In genomic region chr21:29295066-29295650, GRCh38 we compare ENCODE assay signal across 14 cellular contexts. TPM values are rescaled to one million over a fixed set of nuclear protein-coding genes. Genes with fewer than 3 reads are reported as not detected.
DNase-seq lines count a peak whose midpoint lies in the region; ATAC-seq and TF ChIP-seq lines count a peak whose summit lies in the region.
"Had no signal": no experiment of that assay in that cellular context is flagged by ENCODE, and none has a peak within 500 bp of the region (broad histone marks: within the 10 kb centered on the region; RNA-seq: fewer than 3 reads in every experiment).

No MANE protein-coding gene starts in this region.

- no peak overlapping the region for H3K27ac ChIP-seq in heart right ventricle
- H3K27ac ChIP-seq: A549, body of pancreas, SJCRH30 had no signal

- DNase-seq in activated CD4-positive, alpha-beta T cell treated with anti-CD3 and anti-CD28 coated beads for 4 hours, result peak; percentile 13 to 25
- DNase-seq in activated CD4-positive, alpha-beta T cell treated with anti-CD3 and anti-CD28 coated beads, Interleukin-2, amount 50 U/mL, for 48 hours, result no peak
- DNase-seq in T-helper 17 cell (peak; percentile 18 to 34 (median 20)), heart right ventricle (no peak), NCI-H146 (lab: John Stamatoyannopoulos, UW) (no peak), left ventricle myocardium superior (no peak)
- DNase-seq: body of pancreas, NCI-H1417 treated with DMSO at 0.1 percent for 48 hours, NCI-H2227 treated with DMSO at 0.1 percent for 48 hours, SJCRH30 had no signal

- peak overlapping the region; percentile 88 for H3K27ac Mint-ChIP-seq in T-helper 17 cell
- peak overlapping the region; percentile 84 for H3K27ac Mint-ChIP-seq in activated naive CD4-positive, alpha-beta T cell treated with anti-CD3 and anti-CD28 coated beads, Interleukin-2, amount 50 U/mL, for 24 hours
- H3K27ac Mint-ChIP-seq in stimulated activated memory B cell treated with anti-CD40 and anti-IgM and Interleukin-4, amounts not matched to agents 10 μg/mL and 1 μg/mL and 100 μg/mL, for 72 hours, result peak overlapping the region; percentile 72

- peaks cover 0 to 41% (median 11%) of the 10 kb centered on the region in 9 donors for H3K4me1 ChIP-seq in heart right ventricle
- H3K4me1 ChIP-seq: SJCRH30 had no signal

- peaks cover 32% of the 10 kb centered on the region for H3K4me1 Mint-ChIP-seq in T-helper 17 cell
- H3K4me1 Mint-ChIP-seq in activated naive CD4-positive, alpha-beta T cell treated with anti-CD3 and anti-CD28 coated beads, Interleukin-2, amount 50 U/mL, for 24 hours, result peaks cover 48% of the 10 kb centered on the region
- peaks cover 51% of the 10 kb centered on the region for H3K4me1 Mint-ChIP-seq in stimulated activated memory B cell treated with anti-CD40 and anti-IgM and Interleukin-4, amounts not matched to agents 10 μg/mL and 1 μg/mL and 100 μg/mL, for 72 hours

- H3K4me3 Mint-ChIP-seq in T-helper 17 cell, result peak overlapping the region; percentile 73
- H3K4me3 Mint-ChIP-seq in activated naive CD4-positive, alpha-beta T cell treated with anti-CD3 and anti-CD28 coated beads, Interleukin-2, amount 50 U/mL, for 24 hours, result peak overlapping the region; percentile 55
- peak overlapping the region; percentile 29 for H3K4me3 Mint-ChIP-seq in stimulated activated memory B cell treated with anti-CD40 and anti-IgM and Interleukin-4, amounts not matched to agents 10 μg/mL and 1 μg/mL and 100 μg/mL, for 72 hours

- peak; percentile 50 for ATAC-seq in T-helper 17 cell
- ATAC-seq in stimulated activated memory B cell treated with anti-CD40 and anti-IgM and Interleukin-4, amounts not matched to agents 10 μg/mL and 1 μg/mL and 100 μg/mL, for 72 hours, result no peak
- ATAC-seq in heart right ventricle, result no peak
- ATAC-seq in left ventricle myocardium superior, result no peak
- ATAC-seq: A549, body of pancreas had no signal

- no peaks in the 10 kb centered on the region for H3K9me3 Mint-ChIP-seq in activated naive CD4-positive, alpha-beta T cell treated with anti-CD3 and anti-CD28 coated beads, Interleukin-2, amount 50 U/mL, for 24 hours
- peaks cover 4% of the 10 kb centered on the region for H3K9me3 Mint-ChIP-seq in stimulated activated memory B cell treated with anti-CD40 and anti-IgM and Interleukin-4, amounts not matched to agents 10 μg/mL and 1 μg/mL and 100 μg/mL, for 72 hours

- intact Hi-C loops in heart right ventricle (cut with DNase I), result loop anchor here in 6 of 10 donors (5.0 to 10.0 kb wide), 5 partner anchors 110 to 208 kb away; no protein-coding TSS in a partner anchor
- intact Hi-C loops in left ventricle myocardium superior (cut with micrococcal nuclease), result no loop called here

- H3K36me3 ChIP-seq in heart right ventricle, result no peaks in the 10 kb centered on the region
- H3K36me3 ChIP-seq: SJCRH30 had no signal

- no peaks in the 10 kb centered on the region for H3K27me3 Mint-ChIP-seq in T-helper 17 cell
- no peaks in the 10 kb centered on the region for H3K27me3 Mint-ChIP-seq in activated naive CD4-positive, alpha-beta T cell treated with anti-CD3 and anti-CD28 coated beads, Interleukin-2, amount 50 U/mL, for 24 hours
- H3K27me3 Mint-ChIP-seq in stimulated activated memory B cell treated with anti-CD40 and anti-IgM and Interleukin-4, amounts not matched to agents 10 μg/mL and 1 μg/mL and 100 μg/mL, for 72 hours, result no peaks in the 10 kb centered on the region

- H3K36me3 Mint-ChIP-seq in T-helper 17 cell (ENCODE audit: low read depth), result no peaks in the 10 kb centered on the region
- peaks cover 3% of the 10 kb centered on the region for H3K36me3 Mint-ChIP-seq in activated naive CD4-positive, alpha-beta T cell treated with anti-CD3 and anti-CD28 coated beads, Interleukin-2, amount 50 U/mL, for 24 hours
- no peaks in the 10 kb centered on the region for H3K36me3 Mint-ChIP-seq in stimulated activated memory B cell treated with anti-CD40 and anti-IgM and Interleukin-4, amounts not matched to agents 10 μg/mL and 1 μg/mL and 100 μg/mL, for 72 hours

- no peak for TF ChIP-seq CTCF in heart right ventricle (IDR thresholded peaks at IDR 0.05)

- no peaks in the 10 kb centered on the region for H3K9me3 ChIP-seq in T-helper 17 cell (ENCODE audit: control insufficient read depth, low read length, poor library complexity, severe bottlenecking)
- peaks cover 0 to 7% (median 0%) of the 10 kb centered on the region in 11 donors for H3K9me3 ChIP-seq in heart right ventricle
- H3K9me3 ChIP-seq: A549, body of pancreas, SJCRH30 had no signal

- no peaks in the 10 kb centered on the region for H3K27me3 ChIP-seq in heart right ventricle
- H3K27me3 ChIP-seq: body of pancreas, SJCRH30 had no signal

- no peak overlapping the region for H3K4me3 ChIP-seq in heart right ventricle
- H3K4me3 ChIP-seq: A549, body of pancreas, SJCRH30, smooth muscle cell had no signal

- 92 to 95% methylated on average over 9 of the region's 9 CpGs for WGBS in heart right ventricle, 2 donors

RNA-seq across cellular contexts. Expression of gene BACH1, which starts 3.6 kb away (rescaled TPM):
- total RNA-seq in T-helper 17 cell (10 to 100 TPM; 55.6 to 64.2 TPM), heart right ventricle (10 to 100 TPM; 29.4 to 78.7 (median 51.3) TPM), left ventricle myocardium superior (32.5 TPM)
- 1 to 10 TPM; 2.7 to 9.2 TPM for polyA plus RNA-seq in heart right ventricle

Comparison
In these comparisons a context has a peak if more than half of its experiments do, and no peak if none do; other contexts are left out.
1. DNase-seq: peak in activated CD4-positive, alpha-beta T cell treated with anti-CD3 and anti-CD28 coated beads for 4 hours (2 of 2) and T-helper 17 cell (3 of 3); none in activated CD4-positive, alpha-beta T cell treated with anti-CD3 and anti-CD28 coated beads, Interleukin-2, amount 50 U/mL, for 48 hours (0 of 2), heart right ventricle (0 of 2), NCI-H146 (single experiment) and left ventricle myocardium superior (single experiment).
2. Peak in every context shown above with its lines, with median percentiles within 50 percentile points of each other: H3K27ac Mint-ChIP-seq and H3K4me3 Mint-ChIP-seq.